8 cellular contexts compared by ENCODE assay signal in the genomic region with DNA sequence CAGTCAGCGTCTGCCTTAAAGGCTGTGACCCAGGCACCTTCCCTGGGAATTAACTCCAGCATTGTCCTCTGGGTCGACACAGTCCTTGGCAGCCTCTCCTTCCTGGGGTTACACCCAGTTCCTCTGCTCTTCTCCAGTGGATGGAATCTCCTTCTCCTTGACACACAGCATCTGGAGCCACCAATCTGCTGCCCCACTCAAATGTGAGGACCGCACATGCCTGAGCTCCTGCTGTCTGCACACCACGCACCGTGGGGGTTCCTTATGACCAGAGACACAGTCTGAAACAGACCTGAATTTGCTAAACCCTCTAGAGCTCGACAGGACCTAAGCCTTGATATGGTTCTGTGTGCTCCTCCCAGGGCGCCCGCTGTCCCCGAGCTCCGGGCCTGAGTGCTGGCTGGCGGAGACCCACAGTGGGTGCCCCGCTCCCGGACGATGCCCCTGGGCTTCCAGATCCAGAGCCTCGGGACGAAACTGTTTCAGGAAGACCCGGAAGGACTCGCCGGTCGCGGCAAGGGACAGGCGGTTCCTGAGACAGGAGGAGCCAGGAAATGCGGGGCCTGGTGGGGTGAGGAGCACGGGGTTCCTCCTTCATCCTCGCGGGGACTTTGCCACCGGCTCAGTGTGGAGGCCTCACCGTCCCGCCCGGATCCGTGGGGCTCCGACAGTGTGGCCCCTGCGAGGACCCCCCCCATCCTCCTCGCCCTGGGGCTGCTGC. TPM values are rescaled to one million over a fixed set of nuclear protein-coding genes. Genes with fewer than 3 reads are reported as not detected.
A peak's percentile ranks its signal among the peaks of the same experiment; 100 is the strongest.
DNase-seq lines count a peak whose midpoint lies in the region; ATAC-seq and TF ChIP-seq lines count a peak whose summit lies in the region.

No MANE protein-coding gene starts in this region.

- peak overlapping the region; percentile 76 for H3K4me2 ChIP-seq in DOHH2 (ENCODE audit: low read length)
- H3K4me2 ChIP-seq in SK-N-SH: peak overlapping the region; percentile 52

- peak; percentile 44 for DNase-seq in SK-N-SH
- peak; percentile 82 for DNase-seq in posterior vena cava (ENCODE audit: low spot score)
- DNase-seq in cerebellum (ENCODE audit: low spot score): no peak
- DNase-seq in putamen (ENCODE audit: low spot score): no peak
- DNase-seq in GM13976 (ENCODE audit: low spot score): no peak
- DNase-seq in stimulated activated CD4-positive, alpha-beta T cell treated with anti-CD3 and anti-CD28 coated beads, Interleukin-4, amount 100 ng/mL, for 1 hour: no peak

- H3K9me3 ChIP-seq in DOHH2 (ENCODE audit: control insufficient read depth, insufficient read depth, low read length) (no peaks in the 10 kb centered on the region), SK-N-SH (no peaks in the 10 kb centered on the region), gastroesophageal sphincter (no peaks in the 10 kb centered on the region)

- TF ChIP-seq POLR2A in gastroesophageal sphincter (IDR thresholded peaks at IDR 0.05): no peak

- in situ Hi-C loops in GM13976 (cut with MboI; ENCODE audit: low sequenced_read_pairs, unreplicated experiment): no loop called here

- 57% methylated on average over 13 of the region's 34 CpGs for WGBS in SK-N-SH (ENCODE audit: low lambda C conversion rate)
- 17% methylated on average over 1 of the region's 34 CpGs; no CpG with 5 or more reads in 1 of the 2 donors for WGBS in gastroesophageal sphincter (ENCODE audit: low coverage in 1 of 2), 2 donors

- H4K20me1 ChIP-seq in DOHH2 (ENCODE audit: control insufficient read depth, insufficient read depth, low read depth, low read length) (no peaks in the 10 kb centered on the region), SK-N-SH (ENCODE audit: insufficient read depth) (no peaks in the 10 kb centered on the region)

- peak; percentile 20 for ATAC-seq in gastroesophageal sphincter

- peaks cover 20% of the 10 kb centered on the region for H3K4me1 ChIP-seq in DOHH2 (ENCODE audit: control insufficient read depth, low read length)
- peaks cover 0 to 9% of the 10 kb centered on the region in 2 experiments; a peak in 1 of 4 replicates for H3K4me1 ChIP-seq in SK-N-SH (ENCODE audit: control insufficient read depth in 1 of 2, insufficient read depth in 2 of 2, low read depth in 1 of 2, low read length in 1 of 2)
- peaks cover 0 to 35% (median 17%) of the 10 kb centered on the region in 3 donors for H3K4me1 ChIP-seq in gastroesophageal sphincter

- H3K36me3 ChIP-seq in DOHH2 (ENCODE audit: control insufficient read depth, low read length) (no peaks in the 10 kb centered on the region), SK-N-SH (replicated peaks in 1 of 2; ENCODE audit: control insufficient read depth in 1 of 2, insufficient read depth in 2 of 2, low read length in 1 of 2) (no peaks in the 10 kb centered on the region), gastroesophageal sphincter (no peaks in the 10 kb centered on the region)

- no peaks in the 10 kb centered on the region for H3K79me2 ChIP-seq in DOHH2 (ENCODE audit: control insufficient read depth, low read length)
- H3K79me2 ChIP-seq in SK-N-SH (ENCODE audit: insufficient read depth): no peaks in the 10 kb centered on the region

- H3K9ac ChIP-seq in SK-N-SH: no peak overlapping the region

- H3K27ac ChIP-seq in DOHH2 (ENCODE audit: low read depth, low read length) (no peak overlapping the region), SK-N-SH (ENCODE audit: low read depth in 2 of 2, low read length in 1 of 2) (no peak overlapping the region), gastroesophageal sphincter (peak overlapping the region in 3 of 4 donors; percentile 27 to 75 (median 28))

- peak overlapping the region; percentile 68 for H3K4me3 ChIP-seq in DOHH2 (ENCODE audit: low read length)
- H3K4me3 ChIP-seq in SK-N-SH (ENCODE audit: low read depth in 2 of 2, low read length in 1 of 2): peak overlapping the region; percentile 32 to 40; a peak in 3 of 4 replicates
- H3K4me3 ChIP-seq in gastroesophageal sphincter: peak overlapping the region; percentile 52 to 55

- POLR2A ChIA-PET in SK-N-SH (lab: Yijun Ruan, JAX): no interaction called here

- intact Hi-C loops in posterior vena cava (cut with DNase I): loop anchor here in 1 of 2 donors (2.0 kb wide), 1 partner anchor 89 kb away; no protein-coding TSS in a partner anchor

- CTCF ChIA-PET in SK-N-SH (lab: Yijun Ruan, JAX): interaction anchor here (0.7 to 2.4 kb wide), 6 partner anchors 9 to 90 kb away, joined by 3 to 23 read pairs (median 6); a partner anchor contains a TSS

- H3F3A ChIP-seq in DOHH2 (ENCODE audit: control insufficient read depth, insufficient read depth) (no peaks in the 10 kb centered on the region), SK-N-SH (replicated peaks; ENCODE audit: insufficient read depth) (no peaks in the 10 kb centered on the region)

- no peak for TF ChIP-seq EP300 in SK-N-SH (IDR thresholded peaks at IDR 0.05; ENCODE audit: borderline replicate concordance in 1 of 2, low read depth in 1 of 2, low read length in 1 of 2)
- TF ChIP-seq EP300 in gastroesophageal sphincter (IDR thresholded peaks at IDR 0.05): no peak

- H2AFZ ChIP-seq in SK-N-SH (ENCODE audit: low read depth): no peak overlapping the region

- H3K9me2 ChIP-seq in DOHH2 (replicated peaks; ENCODE audit: control insufficient read depth, low read length) (no peaks in the 10 kb centered on the region), SK-N-SH (no peaks in the 10 kb centered on the region)

- peaks cover 62% of the 10 kb centered on the region for H3K27me3 ChIP-seq in DOHH2 (ENCODE audit: control insufficient read depth, low read length)
- no peaks in the 10 kb centered on the region; the same call in 1 of the 2 replicates for H3K27me3 ChIP-seq in SK-N-SH (ENCODE audit: insufficient read depth)
- H3K27me3 ChIP-seq in gastroesophageal sphincter: peaks cover 21% of the 10 kb centered on the region

- no peak for TF ChIP-seq RAD21 in SK-N-SH (IDR thresholded peaks at IDR 0.05; ENCODE audit: low read length)

- no peak for TF ChIP-seq CTCF in DOHH2 (IDR thresholded peaks at IDR 0.05; ENCODE audit: low read depth, low read length, poor library complexity, severe bottlenecking)
- no peak for TF ChIP-seq CTCF in SK-N-SH (IDR thresholded peaks at IDR 0.05)
- no peak for TF ChIP-seq CTCF in gastroesophageal sphincter (IDR thresholded peaks at IDR 0.05)
- TF ChIP-seq CTCF in GM13976 (IDR thresholded peaks at IDR 0.05; ENCODE audit: borderline replicate concordance, control extremely low read depth, extremely low read depth, insufficient read depth, missing control alignments): no peak

TF ChIP-seq in SK-N-SH, 30 proteins besides CTCF, POLR2A, EP300 and RAD21:
- no peak for TF ChIP-seq GABPA (IDR thresholded peaks at IDR 0.05; ENCODE audit: low read depth)
TF ChIP-seq in SK-N-SH: peak in this region for 0.

RNA-seq across cellular contexts. Expression of a gene that starts 2.5 kb away (rescaled TPM):
- 1.7 and 2.5 TPM in 2 replicates for polyA plus RNA-seq in SK-N-SH (2012; rRNA removed)
- 1.5 and 2.2 TPM in 2 replicates for polyA plus RNA-seq in SK-N-SH (2012; cell fraction: cytosol; rRNA removed)
- 0.95 and 1.3 TPM in 2 replicates for polyA plus RNA-seq in SK-N-SH (2012; cell fraction: nucleus; rRNA removed)
- total RNA-seq in gastroesophageal sphincter: 1 to 10 TPM in 1 of 4 donors, not detected in 3; 1.4 TPM
- total RNA-seq in posterior vena cava: under 1 TPM in 1 of 2 donors, not detected in 1; 0.74 TPM
- not detected for total RNA-seq in cerebellum

RNA-seq across cellular contexts. Expression of a gene that starts 16.4 kb away (rescaled TPM):
- polyA plus RNA-seq in SK-N-SH (2012; rRNA removed): 5.0 and 5.3 TPM in 2 replicates
- 3.6 and 3.7 TPM in 2 replicates for polyA plus RNA-seq in SK-N-SH (2012; cell fraction: cytosol; rRNA removed)
- 3.8 and 4.5 TPM in 2 replicates for polyA plus RNA-seq in SK-N-SH (2012; cell fraction: nucleus; rRNA removed)
- total RNA-seq in gastroesophageal sphincter (under 1 TPM in 2 of 4 donors, not detected in 2; 0.39 to 0.74 TPM), posterior vena cava (under 1 TPM; 0.43 to 0.51 TPM), cerebellum (3.2 TPM)

RNA-seq across cellular contexts. Expression of a gene that starts 27.5 kb away (rescaled TPM):
- polyA plus RNA-seq in SK-N-SH (2012; rRNA removed): 0.15 and 0.26 TPM in 2 replicates
- 0.12 and 0.21 TPM in 2 replicates for polyA plus RNA-seq in SK-N-SH (2012; cell fraction: cytosol; rRNA removed)
- polyA plus RNA-seq in SK-N-SH (2012; cell fraction: nucleus; rRNA removed): 0.11 and 0.22 TPM in 2 replicates
- total RNA-seq in gastroesophageal sphincter (under 1 TPM in 1 of 4 donors, not detected in 3; 0.69 TPM), posterior vena cava (1 to 10 TPM in 1 of 2 donors, not detected in 1; 1.6 TPM), cerebellum (not detected)

RNA-seq across cellular contexts. Expression of a gene that starts 38.3 kb away (rescaled TPM):
- 0.02 TPM in 1 of 2 replicates, not detected in the other for polyA plus RNA-seq in SK-N-SH (2012; rRNA removed)
- 0.03 TPM in 2 replicates for polyA plus RNA-seq in SK-N-SH (2012; cell fraction: cytosol; rRNA removed)
- polyA plus RNA-seq in SK-N-SH (2012; cell fraction: nucleus; rRNA removed): 0.01 and 0.02 TPM in 2 replicates
- total RNA-seq in gastroesophageal sphincter (under 1 TPM in 2 of 4 donors, not detected in 2; 0.07 to 0.27 TPM), posterior vena cava (under 1 TPM in 1 of 2 donors, not detected in 1; 0.19 TPM), cerebellum (0.82 TPM)

Comparison
In these comparisons a context has a peak if more than half of its experiments do, and no peak if none do; other contexts are left out.
1. H3K27ac ChIP-seq: peak in gastroesophageal sphincter (3 of 4); none in DOHH2 (single experiment) and SK-N-SH (0 of 2).
2. DNase-seq: peak in SK-N-SH (single experiment) and posterior vena cava (single experiment); none in cerebellum (single experiment), putamen (single experiment), GM13976 (single experiment) and stimulated activated CD4-positive, alpha-beta T cell treated with anti-CD3 and anti-CD28 coated beads, Interleukin-4, amount 100 ng/mL, for 1 hour (single experiment).
3. Peak in every context shown above with its lines, with median percentiles within 50 percentile points of each other: H3K4me3 ChIP-seq.